In genomic region chr7:69722836-69723235, GRCh38 we compare ENCODE assay signal across 15 cellular contexts.
"Had no signal": no experiment of that assay in that cellular context is flagged by ENCODE, and none has a peak within 500 bp of the region (broad histone marks: within the 10 kb centered on the region; RNA-seq: fewer than 3 reads in every experiment).

No MANE protein-coding gene starts in this region.

- ATAC-seq: activated naive CD8-positive, alpha-beta T cell treated with anti-CD3 and anti-CD28 coated beads, Interleukin-2, amount 50 U/mL, for 24 hours; gastrocnemius medialis; naive thymus-derived CD8-positive, alpha-beta T cell; right cardiac atrium; stimulated activated memory B cell treated with anti-CD40 and anti-IgM and Interleukin-4, amounts not matched to agents 10 μg/mL and 1 μg/mL and 100 μg/mL, for 72 hours had no signal

- H3K36me3 Mint-ChIP-seq: naive thymus-derived CD8-positive, alpha-beta T cell; stimulated activated memory B cell treated with anti-CD40 and anti-IgM and Interleukin-4, amounts not matched to agents 10 μg/mL and 1 μg/mL and 100 μg/mL, for 72 hours had no signal

- H3K4me1 Mint-ChIP-seq: activated naive CD8-positive, alpha-beta T cell treated with anti-CD3 and anti-CD28 coated beads, Interleukin-2, amount 50 U/mL, for 24 hours; naive thymus-derived CD8-positive, alpha-beta T cell had no signal

- H3K4me1 ChIP-seq: gastrocnemius medialis, transverse colon had no signal

- H3K4me3 ChIP-seq: esophagus muscularis mucosa, gastrocnemius medialis, hepatocyte, transverse colon had no signal

- H3K27me3 Mint-ChIP-seq: activated naive CD8-positive, alpha-beta T cell treated with anti-CD3 and anti-CD28 coated beads, Interleukin-2, amount 50 U/mL, for 24 hours; progenitor cell of endocrine pancreas; stimulated activated memory B cell treated with anti-CD40 and anti-IgM and Interleukin-4, amounts not matched to agents 10 μg/mL and 1 μg/mL and 100 μg/mL, for 72 hours had no signal

- H2AFZ ChIP-seq: hepatocyte had no signal

- H3K36me3 ChIP-seq: esophagus muscularis mucosa, gastrocnemius medialis, transverse colon had no signal

- H3K4me3 Mint-ChIP-seq: activated naive CD8-positive, alpha-beta T cell treated with anti-CD3 and anti-CD28 coated beads, Interleukin-2, amount 50 U/mL, for 24 hours; activated T-helper 1 cell treated with anti-CD3 and anti-CD28 coated beads, Interleukin-12 subunit alpha, Interleukin-12 subunit beta, Interleukin-2, Interleukin-4 antibody, amounts not matched to agents 30 ng/mL and 10 ng/mL and 1 ng/mL, durations not matched to agents 14 hours and 24 hours and 36 hours; naive thymus-derived CD8-positive, alpha-beta T cell; stimulated activated memory B cell treated with anti-CD40 and anti-IgM and Interleukin-4, amounts not matched to agents 10 μg/mL and 1 μg/mL and 100 μg/mL, for 72 hours had no signal

- H3K27ac ChIP-seq: esophagus muscularis mucosa, gastrocnemius medialis, hepatocyte, transverse colon had no signal

- H3K9me3 Mint-ChIP-seq: activated naive CD8-positive, alpha-beta T cell treated with anti-CD3 and anti-CD28 coated beads, Interleukin-2, amount 50 U/mL, for 24 hours; activated T-helper 1 cell treated with anti-CD3 and anti-CD28 coated beads, Interleukin-12 subunit alpha, Interleukin-12 subunit beta, Interleukin-2, Interleukin-4 antibody, amounts not matched to agents 30 ng/mL and 10 ng/mL and 1 ng/mL, durations not matched to agents 14 hours and 24 hours and 36 hours had no signal

- H3K4me2 ChIP-seq: hepatocyte had no signal

- DNase-seq: activated CD4-positive, alpha-beta T cell treated with anti-CD3 and anti-CD28 coated beads for 48 hours; activated naive CD4-positive, alpha-beta T cell treated with Interleukin-2 at 50 U/mL for 16 hours; activated naive CD8-positive, alpha-beta T cell treated with anti-CD3 and anti-CD28 coated beads, Interleukin-2, amount 50 U/mL, for 24 hours; central memory CD4-positive, alpha-beta T cell; effector memory CD4-positive, alpha-beta T cell; gastrocnemius medialis; naive thymus-derived CD8-positive, alpha-beta T cell; right cardiac atrium; stimulated activated CD4-positive, alpha-beta T cell treated with anti-CD3 and anti-CD28 coated beads, Interleukin-1b, Interleukin-23, amount 100 ng/mL, for 48 hours; transverse colon had no signal

- H3K27ac Mint-ChIP-seq: activated naive CD8-positive, alpha-beta T cell treated with anti-CD3 and anti-CD28 coated beads, Interleukin-2, amount 50 U/mL, for 24 hours; activated T-helper 1 cell treated with anti-CD3 and anti-CD28 coated beads, Interleukin-12 subunit alpha, Interleukin-12 subunit beta, Interleukin-2, Interleukin-4 antibody, amounts not matched to agents 30 ng/mL and 10 ng/mL and 1 ng/mL, durations not matched to agents 14 hours and 24 hours and 36 hours; naive thymus-derived CD8-positive, alpha-beta T cell; progenitor cell of endocrine pancreas; stimulated activated memory B cell treated with anti-CD40 and anti-IgM and Interleukin-4, amounts not matched to agents 10 μg/mL and 1 μg/mL and 100 μg/mL, for 72 hours had no signal

- H3K27me3 ChIP-seq: esophagus muscularis mucosa, gastrocnemius medialis, hepatocyte, transverse colon had no signal

- H3K9me3 ChIP-seq: esophagus muscularis mucosa, gastrocnemius medialis, transverse colon had no signal
